ENCODE assay signal across 10 cellular contexts in genomic region chr16:682493-683395, GRCh38. TPM values are rescaled to one million over a fixed set of nuclear protein-coding genes. Genes with fewer than 3 reads are reported as not detected.
A peak's percentile ranks its signal among the peaks of the same experiment; 100 is the strongest.
DNase-seq lines count a peak whose midpoint lies in the region; ATAC-seq, FAIRE-seq and TF ChIP-seq lines count a peak whose summit lies in the region.
"Had no signal": no experiment of that assay in that cellular context is flagged by ENCODE, and none has a peak within 500 bp of the region (broad histone marks: within the 10 kb centered on the region; RNA-seq: fewer than 3 reads in every experiment).

No MANE protein-coding gene starts in this region.

- H3K4me1 ChIP-seq in naive thymus-derived CD4-positive, alpha-beta T cell (ENCODE audit: control insufficient read depth in 2 of 2, insufficient read depth in 2 of 2, low read length in 2 of 2) = peaks cover 9 to 27% of the 10 kb centered on the region in 2 donors
- H3K4me1 ChIP-seq: foreskin keratinocyte had no signal

- no peaks in the 10 kb centered on the region for H3K27me3 Mint-ChIP-seq in naive thymus-derived CD4-positive, alpha-beta T cell

- H3K4me3 ChIP-seq in Jurkat, Clone E6-1 (ENCODE audit: low read length) = peak overlapping the region; percentile 57
- peak overlapping the region; percentile 70 for H3K4me3 ChIP-seq in bronchial epithelial cell (ENCODE audit: low read depth, low read length)
- no peak overlapping the region for H3K4me3 ChIP-seq in naive thymus-derived CD4-positive, alpha-beta T cell (ENCODE audit: low read length)

- H3K9me3 Mint-ChIP-seq in naive thymus-derived CD4-positive, alpha-beta T cell = no peaks in the 10 kb centered on the region

- H3K4me1 Mint-ChIP-seq in naive thymus-derived CD4-positive, alpha-beta T cell = peaks cover 10 to 29% (median 18%) of the 10 kb centered on the region in 7 donors

- POLR2A ChIA-PET in naive thymus-derived CD4-positive, alpha-beta T cell (lab: Charles Lee) = interaction anchor here (0.6 to 3.8 kb wide), 4 partner anchors 7 to 710 kb away, joined by 7 to 34 read pairs (median 16); partner anchors contain the start of genes RHOT2 and WDR24

- H3K4me3 Mint-ChIP-seq in naive thymus-derived CD4-positive, alpha-beta T cell = peak overlapping the region; percentile 68 to 87 (median 76)

- H3K36me3 Mint-ChIP-seq in naive thymus-derived CD4-positive, alpha-beta T cell = peaks cover 0 to 9% (median 0%) of the 10 kb centered on the region in 5 donors

- TF ChIP-seq CTCF in C4-2B (conservative IDR thresholded peaks at IDR 0.05) = no peak; the same call in 1 of the 2 replicates
- no peak for TF ChIP-seq CTCF in bronchial epithelial cell (IDR thresholded peaks at IDR 0.05; ENCODE audit: insufficient read depth, low read length, severe bottlenecking)

- no peak for FAIRE-seq in bronchial epithelial cell (lab: Jason Lieb, UNC)

- H3K27me3 ChIP-seq in bronchial epithelial cell (ENCODE audit: control insufficient read depth, insufficient read depth, low read length) = no peaks in the 10 kb centered on the region
- H3K27me3 ChIP-seq in naive thymus-derived CD4-positive, alpha-beta T cell (ENCODE audit: control insufficient read depth in 2 of 2, insufficient read depth in 2 of 2, low read length in 2 of 2) = no peaks in the 10 kb centered on the region
- H3K27me3 ChIP-seq: foreskin keratinocyte had no signal

- no peaks in the 10 kb centered on the region for H3K9me3 ChIP-seq in naive thymus-derived CD4-positive, alpha-beta T cell (ENCODE audit: control insufficient read depth in 2 of 3, low read length in 3 of 3)

- H3K36me3 ChIP-seq in bronchial epithelial cell (ENCODE audit: control insufficient read depth, insufficient read depth, low read length) = peaks cover 29% of the 10 kb centered on the region
- H3K36me3 ChIP-seq in naive thymus-derived CD4-positive, alpha-beta T cell (ENCODE audit: control insufficient read depth in 2 of 3, insufficient read depth in 3 of 3, low read length in 3 of 3) = peaks cover 0 to 45% (median 12%) of the 10 kb centered on the region in 3 experiments

- H3K27ac ChIP-seq in C4-2B = peak overlapping the region; percentile 94
- peak overlapping the region; percentile 78 for H3K27ac ChIP-seq in naive thymus-derived CD4-positive, alpha-beta T cell (ENCODE audit: low read depth, low read length)
- H3K27ac ChIP-seq: foreskin keratinocyte had no signal

- DNase-seq in Jurkat, Clone E6-1 (ENCODE audit: low read depth, low spot score) = no peak
- DNase-seq in bronchial epithelial cell (ENCODE audit: low read depth) (no peak), DMS53 treated with DMSO at 0.1 percent for 48 hours (lab: John Stamatoyannopoulos, UW; ENCODE audit: unreplicated experiment) (no peak)
- no peak for DNase-seq in naive thymus-derived CD4-positive, alpha-beta T cell
- no peak for DNase-seq in stimulated activated CD4-positive, alpha-beta T cell treated with anti-CD3 and anti-CD28 coated beads, Interleukin-4, amount 100 ng/mL, for 1 hour
- DNase-seq: NCI-H1092 treated with DMSO at 0.1 percent for 48 hours had no signal

- intact Hi-C loops in naive thymus-derived CD4-positive, alpha-beta T cell (cut with micrococcal nuclease) = loop anchor here in 1 of 2 donors (5.0 kb wide), 2 partner anchors 450 to 740 kb away; partner anchors contain the start of genes FAM234A and UQCC4

- H3K27ac Mint-ChIP-seq in naive thymus-derived CD4-positive, alpha-beta T cell = peak overlapping the region in 7 of 9 donors; percentile 38 to 76 (median 58)

- CTCF ChIA-PET in naive thymus-derived CD4-positive, alpha-beta T cell (lab: Charles Lee) = no interaction called here

- no peak for ATAC-seq in naive thymus-derived CD4-positive, alpha-beta T cell
- no peak for ATAC-seq in GM19035 (IDR thresholded peaks at IDR 0.05; ENCODE audit: unreplicated experiment)
- ATAC-seq in GM18502 (IDR thresholded peaks at IDR 0.05; ENCODE audit: poor library complexity, unreplicated experiment) = no peak
- ATAC-seq: foreskin keratinocyte had no signal

RNA-seq across cellular contexts. Expression of gene JMJD8, which starts 1.4 kb away (rescaled TPM):
- 45.6 TPM for polyA plus RNA-seq in Jurkat, Clone E6-1 (2012; ENCODE audit: insufficient read depth, insufficient read length)
- total RNA-seq in bronchial epithelial cell = 15.9 and 16.8 TPM in 2 replicates
- total RNA-seq in naive thymus-derived CD4-positive, alpha-beta T cell = 10 to 100 TPM; 26.8 to 48.1 (median 37.2) TPM
- polyA plus RNA-seq in naive thymus-derived CD4-positive, alpha-beta T cell = 10 to 100 TPM; 43.2 to 62.1 TPM

RNA-seq across cellular contexts. Expression of gene STUB1, which starts 2.5 kb away (rescaled TPM):
- polyA plus RNA-seq in Jurkat, Clone E6-1 (2012; ENCODE audit: insufficient read depth, insufficient read length) = 150 TPM
- total RNA-seq in bronchial epithelial cell = 159 and 204 TPM in 2 replicates
- 100 to 1,000 TPM in 1 of 5 experiments, 10 to 100 TPM in 4; 68.6 to 105 (median 77.4) TPM for total RNA-seq in naive thymus-derived CD4-positive, alpha-beta T cell
- 100 to 1,000 TPM; 132 to 159 TPM for polyA plus RNA-seq in naive thymus-derived CD4-positive, alpha-beta T cell

RNA-seq across cellular contexts. Expression of gene RHBDL1, which starts 7.3 kb away (rescaled TPM):
- 4.5 TPM for polyA plus RNA-seq in Jurkat, Clone E6-1 (2012; ENCODE audit: insufficient read depth, insufficient read length)
- 9.2 and 14.0 TPM in 2 replicates for total RNA-seq in bronchial epithelial cell
- total RNA-seq in naive thymus-derived CD4-positive, alpha-beta T cell = 1 to 10 TPM in 4 of 5 experiments, under 1 TPM in 1; 0.65 to 3.1 (median 1.6) TPM
- not detected for polyA plus RNA-seq in naive thymus-derived CD4-positive, alpha-beta T cell

RNA-seq across cellular contexts. Expression of gene WDR24, which starts 7.5 kb away (rescaled TPM):
- 16.6 TPM for polyA plus RNA-seq in Jurkat, Clone E6-1 (2012; ENCODE audit: insufficient read depth, insufficient read length)
- 3.4 and 4.0 TPM in 2 replicates for total RNA-seq in bronchial epithelial cell
- total RNA-seq in naive thymus-derived CD4-positive, alpha-beta T cell = 10 to 100 TPM; 13.3 to 19.4 (median 16.5) TPM
- 10 to 100 TPM; 10.6 to 21.2 TPM for polyA plus RNA-seq in naive thymus-derived CD4-positive, alpha-beta T cell

RNA-seq across cellular contexts. Expression of gene RHOT2, which starts 14.8 kb away (rescaled TPM):
- 129 TPM for polyA plus RNA-seq in Jurkat, Clone E6-1 (2012; ENCODE audit: insufficient read depth, insufficient read length)
- 44.5 and 52.4 TPM in 2 replicates for total RNA-seq in bronchial epithelial cell
- 100 to 1,000 TPM; 145 to 232 (median 186) TPM for total RNA-seq in naive thymus-derived CD4-positive, alpha-beta T cell
- polyA plus RNA-seq in naive thymus-derived CD4-positive, alpha-beta T cell = 10 to 100 TPM; 32.7 to 56.7 TPM
